ENCODE assay signal across 8 cellular contexts in the genomic region with DNA sequence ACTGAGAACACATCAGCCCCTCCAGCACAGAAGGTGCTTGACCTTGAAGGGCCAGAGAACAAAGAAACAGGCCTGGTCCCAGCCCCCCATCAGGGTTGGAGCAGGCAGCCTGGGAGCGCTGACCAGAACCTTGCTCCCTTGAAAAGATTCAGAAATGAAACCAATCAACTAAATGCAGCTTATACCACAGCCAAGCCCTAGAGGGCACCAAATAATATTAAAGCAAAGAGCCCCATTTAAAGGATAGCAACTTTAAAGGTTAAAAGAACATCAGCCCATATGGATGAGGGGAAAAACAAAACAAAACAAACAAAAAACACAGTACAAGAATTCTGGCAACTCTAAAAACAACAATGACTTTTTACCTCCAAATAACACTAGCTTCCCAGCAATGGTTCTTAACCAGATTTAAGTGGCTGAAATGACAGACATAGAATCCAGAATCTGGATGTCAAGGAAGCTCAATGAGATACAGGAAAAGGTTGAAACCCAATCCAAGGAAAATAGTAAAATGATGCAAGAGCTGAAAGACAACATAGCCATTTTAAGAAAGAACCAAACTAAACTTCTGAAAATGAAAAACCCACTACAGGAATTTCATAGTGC.
DNase-seq lines count a peak whose midpoint lies in the region; ATAC-seq, FAIRE-seq and TF ChIP-seq lines count a peak whose summit lies in the region.

No MANE protein-coding gene starts in this region.

- TF ChIP-seq POLR2A in adrenal gland (IDR thresholded peaks at IDR 0.05) (no peak), GM12892 (IDR thresholded peaks at IDR 0.05; ENCODE audit: low read depth, low read length) (no peak)

- POLR2A ChIA-PET in BJ (lab: Charles Lee), result no interaction called here

- H3K4me1 ChIP-seq in adrenal gland (replicated peaks in 1 of 2), result no peaks in the 10 kb centered on the region
- peaks cover 6% of the 10 kb centered on the region for H3K4me1 ChIP-seq in lower lobe of right lung

- 20 to 43% (median 35%) methylated on average over 1 of the region's 1 CpG for WGBS in adrenal gland, 4 donors

- CTCF ChIA-PET in BJ (lab: Yijun Ruan, JAX), result interaction anchor here (1.2 to 2.1 kb wide), 6 partner anchors 10 to 503 kb away, joined by 3 to 10 read pairs (median 6); no protein-coding TSS in a partner anchor

- no peak for FAIRE-seq in GM12892 (lab: Jason Lieb, UNC)

- H3K27me3 ChIP-seq in BJ (ENCODE audit: control insufficient read depth, insufficient read depth, low read length) (no peaks in the 10 kb centered on the region), adrenal gland (no peaks in the 10 kb centered on the region), lower lobe of right lung (ENCODE audit: low read depth) (no peaks in the 10 kb centered on the region)

- DNase-seq in BJ (ENCODE audit: low read depth), result no peak
- peak in 1 of 7 donors; percentile 8 for DNase-seq in adrenal gland
- no peak for DNase-seq in lower lobe of right lung
- no peak for DNase-seq in DMS153 treated with DMSO at 0.1 percent for 48 hours (lab: John Stamatoyannopoulos, UW; ENCODE audit: unreplicated experiment)
- no peak for DNase-seq in GM12892 (ENCODE audit: insufficient read length)
- no peak for DNase-seq in NCI-H2196 treated with DMSO at 0.1 percent for 48 hours (lab: John Stamatoyannopoulos, UW; ENCODE audit: unreplicated experiment)

- H3K4me3 ChIP-seq in BJ (ENCODE audit: low read depth, low read length), result no peak overlapping the region
- no peak overlapping the region for H3K4me3 ChIP-seq in adrenal gland
- H3K4me3 ChIP-seq in lower lobe of right lung, result no peak overlapping the region

- H3K9me3 ChIP-seq in adrenal gland (replicated peaks in 1 of 3), result no peaks in the 10 kb centered on the region
- H3K9me3 ChIP-seq in lower lobe of right lung, result no peaks in the 10 kb centered on the region

- no peak overlapping the region for H3K27ac ChIP-seq in adrenal gland
- no peak overlapping the region for H3K27ac ChIP-seq in lower lobe of right lung

- intact Hi-C loops in adrenal gland (cut with DNase I), result no loop called here
- intact Hi-C loops in lower lobe of right lung (cut with DNase I), result no loop called here

- H3K36me3 ChIP-seq in BJ (ENCODE audit: control insufficient read depth, insufficient read depth, low read length) (no peaks in the 10 kb centered on the region), adrenal gland (replicated peaks in 1 of 2) (no peaks in the 10 kb centered on the region), lower lobe of right lung (no peaks in the 10 kb centered on the region)

- peak; percentile 72 for TF ChIP-seq CTCF in BJ (IDR thresholded peaks at IDR 0.05; ENCODE audit: insufficient read depth, low read depth, low read length)
- peak; percentile 12 to 51 (median 30) for TF ChIP-seq CTCF in adrenal gland (IDR thresholded peaks at IDR 0.05)
- peak; percentile 45 for TF ChIP-seq CTCF in lower lobe of right lung (IDR thresholded peaks at IDR 0.05)

- ATAC-seq in HG03280 (IDR thresholded peaks at IDR 0.05; ENCODE audit: unreplicated experiment), result peak; percentile 50
- ATAC-seq in lower lobe of right lung, result peak in 1 of 2 donors; percentile 35
- no peak for ATAC-seq in GM21619 (IDR thresholded peaks at IDR 0.05; ENCODE audit: unreplicated experiment)
